In genomic region chr15:82829234-82829633, GRCh38 we compare ENCODE assay signal across 25 cellular contexts. TPM values are rescaled to one million over a fixed set of nuclear protein-coding genes. Genes with fewer than 3 reads are reported as not detected.
A peak's percentile ranks its signal among the peaks of the same experiment; 100 is the strongest.
DNase-seq lines count a peak whose midpoint lies in the region; ATAC-seq and TF ChIP-seq lines count a peak whose summit lies in the region.
"Had no signal": no experiment of that assay in that cellular context is flagged by ENCODE, and none has a peak within 500 bp of the region (broad histone marks: within the 10 kb centered on the region; RNA-seq: fewer than 3 reads in every experiment).

No MANE protein-coding gene starts in this region.

- WGBS in prostate gland = 95% methylated on average over 4 of the region's 4 CpGs

- H3K9me3 Mint-ChIP-seq in activated CD4-positive, alpha-beta T cell treated with anti-CD3 and anti-CD28 coated beads, Interleukin-2, amount 10 ng/mL, durations not matched to agents 24 days and 14 days = no peaks in the 10 kb centered on the region
- no peaks in the 10 kb centered on the region for H3K9me3 Mint-ChIP-seq in endothelial cell (ENCODE audit: unreplicated experiment)

- no peaks in the 10 kb centered on the region for H3K4me1 ChIP-seq in prostate gland (replicated peaks)

- H3K27me3 ChIP-seq in H7 (ENCODE audit: control insufficient read depth, insufficient read depth, low read length) (no peaks in the 10 kb centered on the region), prostate gland (replicated peaks; ENCODE audit: insufficient read depth) (no peaks in the 10 kb centered on the region)
- H3K27me3 ChIP-seq: SJCRH30 had no signal

- no peak overlapping the region for H3K27ac Mint-ChIP-seq in activated CD4-positive, alpha-beta T cell treated with anti-CD3 and anti-CD28 coated beads, Interleukin-2, amount 10 ng/mL, durations not matched to agents 24 days and 14 days
- no peak overlapping the region for H3K27ac Mint-ChIP-seq in endothelial cell (ENCODE audit: unreplicated experiment)

- in situ Hi-C loops in ACHN (cut with HindIII; ENCODE audit: low pct_ligation_motif_present, low pct_unique_long_range_greater_than_20kb, low sequenced_read_pairs) = no loop called here

- TF ChIP-seq POLR2A in prostate gland (IDR thresholded peaks at IDR 0.05) = no peak

- peak overlapping the region; percentile 23 for H3K4me3 Mint-ChIP-seq in activated CD4-positive, alpha-beta T cell treated with anti-CD3 and anti-CD28 coated beads, Interleukin-2, amount 10 ng/mL, durations not matched to agents 24 days and 14 days
- H3K4me3 Mint-ChIP-seq in endothelial cell (ENCODE audit: unreplicated experiment) = peak overlapping the region; percentile 39

- H3K27me3 Mint-ChIP-seq in activated CD4-positive, alpha-beta T cell treated with anti-CD3 and anti-CD28 coated beads, Interleukin-2, amount 10 ng/mL, durations not matched to agents 24 days and 14 days = no peaks in the 10 kb centered on the region
- no peaks in the 10 kb centered on the region for H3K27me3 Mint-ChIP-seq in endothelial cell (ENCODE audit: unreplicated experiment)

- no peak overlapping the region for H3K27ac ChIP-seq in prostate gland
- H3K27ac ChIP-seq: 22Rv1, GM23248, SJCRH30 had no signal

- H3K4me3 ChIP-seq in H7 (ENCODE audit: insufficient read depth, low read depth, low read length) (no peak overlapping the region), prostate gland (no peak overlapping the region)
- H3K4me3 ChIP-seq: GM23248, SJCRH30 had no signal

- DNase-seq in activated CD4-positive, alpha-beta T cell treated with anti-CD3 and anti-CD28 coated beads, Interleukin-2, amount 10 ng/mL, durations not matched to agents 24 days and 14 days = peak; percentile 46
- DNase-seq in activated CD4-positive, alpha-beta T cell treated with anti-CD3 and anti-CD28 coated beads, Interleukin-2, amount 50 U/mL, for 1 hour = no peak
- peak; percentile 4 for DNase-seq in H7
- DNase-seq in endothelial cell (ENCODE audit: low spot score) = no peak
- DNase-seq in prostate gland (ENCODE audit: low spot score) = peak; percentile 3
- DNase-seq in HuH-7 (ENCODE audit: low spot score) = no peak
- DNase-seq in ACHN = no peak
- DNase-seq: C1 segment of cervical spinal cord, EL, GF-D8, GM23248, HCEC 1CT, IMR-90, Karpas-422, MV-4-11, NCI-H1105 treated with DMSO at 0.1 percent for 48 hours, NCI-H2029 treated with DMSO at 0.1 percent for 48 hours, NCI-H345, NCI-H524, NCI-H774, SJCRH30 had no signal

- intact Hi-C loops in activated CD4-positive, alpha-beta T cell treated with anti-CD3 and anti-CD28 coated beads, Interleukin-2, amount 10 ng/mL, durations not matched to agents 24 days and 14 days (cut with micrococcal nuclease) = no loop called here
- intact Hi-C loops in prostate gland (cut with DNase I) = no loop called here

- no peak for ATAC-seq in SK-N-SH treated with all-trans-retinoic acid at 6 μM for 48 hours
- ATAC-seq: Panc1 had no signal

- peaks cover 43% of the 10 kb centered on the region for H3K4me1 Mint-ChIP-seq in activated CD4-positive, alpha-beta T cell treated with anti-CD3 and anti-CD28 coated beads, Interleukin-2, amount 10 ng/mL, durations not matched to agents 24 days and 14 days
- no peaks in the 10 kb centered on the region for H3K4me1 Mint-ChIP-seq in endothelial cell (ENCODE audit: unreplicated experiment)

- peaks cover 77% of the 10 kb centered on the region for H3K36me3 Mint-ChIP-seq in activated CD4-positive, alpha-beta T cell treated with anti-CD3 and anti-CD28 coated beads, Interleukin-2, amount 10 ng/mL, durations not matched to agents 24 days and 14 days (ENCODE audit: low read depth)
- peaks cover 33% of the 10 kb centered on the region for H3K36me3 Mint-ChIP-seq in endothelial cell (ENCODE audit: low read depth, unreplicated experiment)

- H3K36me3 ChIP-seq in H7 (replicated peaks; ENCODE audit: control insufficient read depth, insufficient read depth, low read length) = peaks cover 14% of the 10 kb centered on the region
- peaks cover 6 to 7% of the 10 kb centered on the region in 2 donors for H3K36me3 ChIP-seq in prostate gland

- H3K9me3 ChIP-seq in prostate gland = no peaks in the 10 kb centered on the region
- H3K9me3 ChIP-seq: SJCRH30 had no signal

- TF ChIP-seq CTCF in endothelial cell (IDR thresholded peaks at IDR 0.05; ENCODE audit: unreplicated experiment) (no peak), prostate gland (IDR thresholded peaks at IDR 0.05) (no peak)

TF ChIP-seq in SK-N-SH treated with all-trans-retinoic acid at 6 μM for 48 hours, 23 proteins besides CTCF, POLR2A, EP300 and RAD21:
- TF ChIP-seq CSRNP3 (CRISPR knock-in tag; IDR thresholded peaks at IDR 0.05) = no peak
- no peak for TF ChIP-seq ESRRG (CRISPR knock-in tag; IDR thresholded peaks at IDR 0.05)
TF ChIP-seq in SK-N-SH treated with all-trans-retinoic acid at 6 μM for 48 hours: peak in this region for 0.

RNA-seq across cellular contexts. Expression of gene WHAMM, which starts 19.8 kb away (rescaled TPM):
- total RNA-seq in activated CD4-positive, alpha-beta T cell treated with anti-CD3 and anti-CD28 coated beads, Interleukin-2, amount 10 ng/mL, durations not matched to agents 24 days and 14 days = 5.1 and 6.7 TPM in 2 replicates
- 1.0 and 1.9 TPM in 2 replicates for total RNA-seq in H7 (2014; rRNA removed; shearing (Covaris generic))
- total RNA-seq in endothelial cell (ENCODE audit: unreplicated experiment) (9.3 TPM), prostate gland (10 to 100 TPM; 12.5 to 13.5 TPM)

RNA-seq across cellular contexts. Expression of gene FSD2, which starts 23.4 kb away (rescaled TPM):
- total RNA-seq in activated CD4-positive, alpha-beta T cell treated with anti-CD3 and anti-CD28 coated beads, Interleukin-2, amount 10 ng/mL, durations not matched to agents 24 days and 14 days = not detected in 2 replicates
- 0.03 TPM in 1 of 2 replicates, not detected in the other for total RNA-seq in H7 (2014; rRNA removed; shearing (Covaris generic))
- total RNA-seq in endothelial cell (ENCODE audit: unreplicated experiment) (not detected), prostate gland (under 1 TPM in 1 of 2 donors, not detected in 1; 0.05 TPM)
- total RNA-seq: GM23248, IMR-90, M059J had no signal

Comparison
In these comparisons a context has a peak if more than half of its experiments do, and no peak if none do; other contexts are left out.
1. DNase-seq: peak in activated CD4-positive, alpha-beta T cell treated with anti-CD3 and anti-CD28 coated beads, Interleukin-2, amount 10 ng/mL, durations not matched to agents 24 days and 14 days (single experiment), H7 (single experiment) and prostate gland (single experiment); none in activated CD4-positive, alpha-beta T cell treated with anti-CD3 and anti-CD28 coated beads, Interleukin-2, amount 50 U/mL, for 1 hour (single experiment), endothelial cell (single experiment), HuH-7 (single experiment) and ACHN (single experiment).